28 cellular contexts compared by ENCODE assay signal in the genomic region with DNA sequence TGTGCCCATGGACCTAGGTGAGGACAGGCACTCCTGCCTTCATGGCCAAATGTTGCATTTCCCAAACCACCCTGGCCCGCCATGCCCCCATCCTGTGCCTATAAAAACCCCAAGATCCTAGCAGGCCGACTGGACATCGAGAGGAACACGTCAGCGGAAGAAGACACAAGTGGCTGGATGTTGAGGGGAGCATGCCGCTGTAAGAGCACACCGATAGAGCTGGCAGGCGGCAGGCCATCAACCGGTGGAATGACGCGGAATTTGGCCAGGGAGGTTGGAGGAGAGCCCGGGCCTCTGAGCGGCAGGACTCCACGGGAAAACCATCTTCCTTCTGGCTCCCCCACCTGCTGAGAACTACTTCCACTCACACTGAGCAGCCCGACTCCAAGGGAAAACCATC.
"Had no signal": no experiment of that assay in that cellular context is flagged by ENCODE, and none has a peak within 500 bp of the region (broad histone marks: within the 10 kb centered on the region; RNA-seq: fewer than 3 reads in every experiment).

No MANE protein-coding gene starts in this region.

- H3K4me3 ChIP-seq: stomach, suprapubic skin, testis, thoracic aorta, thyroid gland, tibial artery, tibial nerve, transverse colon, upper lobe of left lung, upper lobe of right lung, uterus, vagina had no signal

- H3K4me3 Mint-ChIP-seq: stimulated activated effector memory CD8-positive, alpha-beta T cell treated with anti-CD3 and anti-CD28 coated beads, Interleukin-12 subunit alpha, Interleukin-12 subunit beta, amount 100 ng/mL, for 72 hours; stimulated activated memory B cell treated with anti-CD40 and anti-IgM and Interleukin-4, amounts not matched to agents 10 μg/mL and 1 μg/mL and 100 μg/mL, for 72 hours; stimulated activated naive B cell treated with anti-CD40 and anti-IgM and Interleukin-4, amounts not matched to agents 10 μg/mL and 1 μg/mL and 100 μg/mL, for 72 hours; stimulated activated naive CD8-positive, alpha-beta T cell treated with anti-CD3 and anti-CD28 coated beads, Interleukin-15, amount 100 ng/mL, for 72 hours; stimulated activated naive CD8-positive, alpha-beta T cell treated with anti-CD3 and anti-CD28 coated beads, Interleukin-15, Interleukin-2, amounts not matched to agents 100 ng/mL and 50 ng/mL, for 24 hours; type B pancreatic cell had no signal

- H3K9me3 ChIP-seq: suprapubic skin, testis, thoracic aorta, thyroid gland, tibial artery, tibial nerve, transverse colon, upper lobe of left lung, upper lobe of right lung, uterus, vagina had no signal

- H3K36me3 ChIP-seq: stomach, suprapubic skin, thoracic aorta, thyroid gland, tibial artery, tibial nerve, transverse colon, upper lobe of left lung, upper lobe of right lung, uterus, vagina had no signal

- H3K4me1 Mint-ChIP-seq: stimulated activated effector memory CD8-positive, alpha-beta T cell treated with anti-CD3 and anti-CD28 coated beads, Interleukin-12 subunit alpha, Interleukin-12 subunit beta, amount 100 ng/mL, for 72 hours; stimulated activated memory B cell treated with anti-CD40 and anti-IgM and Interleukin-4, amounts not matched to agents 10 μg/mL and 1 μg/mL and 100 μg/mL, for 72 hours; stimulated activated naive CD8-positive, alpha-beta T cell treated with anti-CD3 and anti-CD28 coated beads, Interleukin-15, amount 100 ng/mL, for 72 hours had no signal

- H3K9me3 Mint-ChIP-seq: stimulated activated memory B cell treated with anti-CD40 and anti-IgM and Interleukin-4, amounts not matched to agents 10 μg/mL and 1 μg/mL and 100 μg/mL, for 72 hours; type B pancreatic cell had no signal

- H3K27me3 Mint-ChIP-seq: stimulated activated memory B cell treated with anti-CD40 and anti-IgM and Interleukin-4, amounts not matched to agents 10 μg/mL and 1 μg/mL and 100 μg/mL, for 72 hours; stimulated activated naive B cell treated with anti-CD40 and anti-IgM and Interleukin-4, amounts not matched to agents 10 μg/mL and 1 μg/mL and 100 μg/mL, for 72 hours; stimulated activated naive CD8-positive, alpha-beta T cell treated with anti-CD3 and anti-CD28 coated beads, Interleukin-15, amount 100 ng/mL, for 72 hours; stimulated activated naive CD8-positive, alpha-beta T cell treated with anti-CD3 and anti-CD28 coated beads, Interleukin-15, Interleukin-2, amounts not matched to agents 100 ng/mL and 50 ng/mL, for 24 hours; type B pancreatic cell had no signal

- H3K27ac ChIP-seq: stomach, suprapubic skin, testis, thoracic aorta, thyroid gland, tibial artery, tibial nerve, transverse colon, upper lobe of left lung, upper lobe of right lung, uterus, vagina had no signal

- H3K27ac Mint-ChIP-seq: stimulated activated effector memory CD8-positive, alpha-beta T cell treated with anti-CD3 and anti-CD28 coated beads, Interleukin-12 subunit alpha, Interleukin-12 subunit beta, amount 100 ng/mL, for 72 hours; stimulated activated memory B cell treated with anti-CD40 and anti-IgM and Interleukin-4, amounts not matched to agents 10 μg/mL and 1 μg/mL and 100 μg/mL, for 72 hours; stimulated activated naive B cell treated with anti-CD40 and anti-IgM and Interleukin-4, amounts not matched to agents 10 μg/mL and 1 μg/mL and 100 μg/mL, for 72 hours; stimulated activated naive CD8-positive, alpha-beta T cell treated with anti-CD3 and anti-CD28 coated beads, Interleukin-15, amount 100 ng/mL, for 72 hours; stimulated activated naive CD8-positive, alpha-beta T cell treated with anti-CD3 and anti-CD28 coated beads, Interleukin-15, Interleukin-2, amounts not matched to agents 100 ng/mL and 50 ng/mL, for 24 hours; type B pancreatic cell had no signal

- ATAC-seq: stimulated activated effector memory CD8-positive, alpha-beta T cell treated with anti-CD3 and anti-CD28 coated beads, Interleukin-12 subunit alpha, Interleukin-12 subunit beta, amount 100 ng/mL, for 72 hours; stimulated activated memory B cell treated with anti-CD40 and anti-IgM and Interleukin-4, amounts not matched to agents 10 μg/mL and 1 μg/mL and 100 μg/mL, for 72 hours; stimulated activated naive B cell treated with anti-CD40 and anti-IgM and Interleukin-4, amounts not matched to agents 10 μg/mL and 1 μg/mL and 100 μg/mL, for 72 hours; stimulated activated naive CD8-positive, alpha-beta T cell treated with anti-CD3 and anti-CD28 coated beads, Interleukin-15, amount 100 ng/mL, for 72 hours; stimulated activated naive CD8-positive, alpha-beta T cell treated with anti-CD3 and anti-CD28 coated beads, Interleukin-15, Interleukin-2, amounts not matched to agents 100 U/mL and 50 U/mL, for 24 hours; upper lobe of right lung had no signal

- H3K4me1 ChIP-seq: stomach, suprapubic skin, testis, thyroid gland, tibial artery, tibial nerve, transverse colon, upper lobe of left lung, upper lobe of right lung, uterus, vagina had no signal

- H3K27me3 ChIP-seq: stomach, suprapubic skin, testis, thyroid gland, tibial artery, tibial nerve, transverse colon, upper lobe of left lung, upper lobe of right lung, uterus, vagina had no signal

- DNase-seq: stimulated activated CD4-positive, alpha-beta T cell treated with anti-CD3 and anti-CD28 coated beads, Interleukin-2, amount 100 ng/mL, for 48 hours; stimulated activated CD4-positive, alpha-beta T cell treated with anti-CD3 and anti-CD28 coated beads, Interleukin-4, amount 100 ng/mL, for 1 hour; stimulated activated CD4-positive, alpha-beta T cell treated with anti-CD3 and anti-CD28 coated beads, Interleukin-4, amount 100 ng/mL, for 24 hours; stimulated activated CD4-positive, alpha-beta T cell treated with anti-CD3 and anti-CD28 coated beads, Interleukin-4, amount 100 ng/mL, for 4 hours; stimulated activated CD8-positive, alpha-beta memory T cell treated with anti-CD3 and anti-CD28 coated beads, Interleukin-4, amount 100 ng/mL, for 48 hours; stimulated activated naive B cell treated with anti-CD40 and anti-IgM and Interleukin-4, amounts not matched to agents 10 μg/mL and 1 μg/mL and 100 μg/mL, for 72 hours; stimulated activated naive CD4-positive, alpha-beta T cell; stimulated activated naive CD4-positive, alpha-beta T cell treated with Interleukin-2 at 50 U/mL for 16 hours; stimulated activated naive CD8-positive, alpha-beta T cell treated with anti-CD3 and anti-CD28 coated beads, Interleukin-15, amount 100 ng/mL, for 72 hours; stimulated activated naive CD8-positive, alpha-beta T cell treated with anti-CD3 and anti-CD28 coated beads, Interleukin-15, Interleukin-2, amounts not matched to agents 100 U/mL and 50 U/mL, for 24 hours; stomach; substantia nigra; testis; thyroid gland; tibial artery; transverse colon; trophoblast cell; upper lobe of right lung; uterus had no signal

- H3K36me3 Mint-ChIP-seq: stimulated activated memory B cell treated with anti-CD40 and anti-IgM and Interleukin-4, amounts not matched to agents 10 μg/mL and 1 μg/mL and 100 μg/mL, for 72 hours; stimulated activated naive B cell treated with anti-CD40 and anti-IgM and Interleukin-4, amounts not matched to agents 10 μg/mL and 1 μg/mL and 100 μg/mL, for 72 hours; type B pancreatic cell had no signal
